ENCODE assay signal across 24 cellular contexts in the genomic region with DNA sequence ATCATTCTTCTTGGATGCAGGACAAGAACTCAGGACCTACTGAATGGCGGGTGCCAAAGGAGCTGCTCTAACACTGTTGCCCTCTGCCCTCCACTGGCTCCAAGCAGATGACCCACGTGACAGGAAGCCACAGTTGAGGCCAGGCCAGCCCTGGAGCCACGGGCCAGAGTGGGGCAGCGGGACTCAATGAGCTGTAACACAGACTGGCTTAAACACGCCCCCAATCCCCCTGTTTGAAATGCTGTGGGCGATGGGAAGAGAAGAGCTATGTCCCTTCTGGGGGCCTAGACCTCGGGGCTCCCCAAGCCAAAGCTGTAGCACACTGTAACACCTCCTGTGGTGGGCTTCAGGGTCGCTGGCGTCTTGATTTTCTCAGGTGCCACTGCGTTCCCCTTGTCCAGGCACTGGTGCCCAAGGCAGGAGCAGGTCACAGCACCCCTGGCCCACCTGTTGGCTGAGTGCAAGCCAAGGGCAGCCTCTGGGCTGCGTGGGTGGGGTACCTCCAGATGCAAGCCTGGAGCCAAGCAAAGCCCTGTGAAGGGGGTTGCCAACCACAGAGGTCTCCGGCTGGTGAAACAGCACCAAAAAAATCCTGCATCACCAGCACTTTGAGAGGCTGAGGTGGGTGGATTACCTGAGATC. TPM values are rescaled to one million over a fixed set of nuclear protein-coding genes. Genes with fewer than 3 reads are reported as not detected.
DNase-seq lines count a peak whose midpoint lies in the region; ATAC-seq, FAIRE-seq and TF ChIP-seq lines count a peak whose summit lies in the region.
"Had no signal": no experiment of that assay in that cellular context is flagged by ENCODE, and none has a peak within 500 bp of the region (broad histone marks: within the 10 kb centered on the region; RNA-seq: fewer than 3 reads in every experiment).

No MANE protein-coding gene starts in this region.

- in situ Hi-C loops in IMR-90 (cut with MboI; ENCODE audit: low sequenced_read_pairs), result no loop called here
- in situ Hi-C loops in GM12878 (cut with MboI), result no loop called here

- peaks cover 0 to 4% of the 10 kb centered on the region in 2 experiments; a peak in 2 of 4 replicates for H3K79me1 ChIP-seq in IMR-90 (ENCODE audit: low read depth in 1 of 2, low read length in 2 of 2)

- ATAC-seq in IMR-90 (ENCODE audit: low read depth) (no peak), GM12878 (peak; percentile 83), lower lobe of right lung (peak; percentile 59 to 61)
- ATAC-seq: pancreas had no signal

- H3K23ac ChIP-seq in IMR-90 (ENCODE audit: low read depth, low read length), result no peak overlapping the region; the same call in 1 of the 2 replicates

- no peak for TF ChIP-seq EP300 in GM12878 (IDR thresholded peaks at IDR 0.05; ENCODE audit: borderline replicate concordance in 1 of 2, control insufficient read depth in 1 of 2, low read depth in 2 of 2, low read length in 2 of 2)

- H3K79me2 ChIP-seq in GM12878 (ENCODE audit: control insufficient read depth, insufficient read depth, low read length), result no peaks in the 10 kb centered on the region

- TF ChIP-seq POLR2A in IMR-90 (IDR thresholded peaks at IDR 0.05; ENCODE audit: low read depth, low read length) (no peak), GM12878 (IDR thresholded peaks at IDR 0.05; ENCODE audit: low read depth, low read length) (no peak)

- TF ChIP-seq RAD21 in IMR-90 (IDR thresholded peaks at IDR 0.05; ENCODE audit: low read length) (no peak), GM12878 (IDR thresholded peaks at IDR 0.05; ENCODE audit: insufficient read depth, low read depth, low read length) (no peak)

- H2BK120ac ChIP-seq in IMR-90 (ENCODE audit: low read depth, low read length), result peak overlapping the region; percentile 26; the same call in 1 of the 2 replicates

- TF ChIP-seq CTCF in IMR-90 (conservative IDR thresholded peaks at IDR 0.05; ENCODE audit: low read depth, low read length), result no peak
- no peak for TF ChIP-seq CTCF in GM12878 (IDR thresholded peaks at IDR 0.05 in 2 of 3, conservative IDR thresholded peaks at IDR 0.05 in 1 of 3; ENCODE audit: control insufficient read depth in 2 of 3, extremely low read depth in 1 of 3, insufficient read depth in 1 of 3, low read depth in 3 of 3, low read length in 3 of 3)
- TF ChIP-seq CTCF in lower lobe of right lung (IDR thresholded peaks at IDR 0.05), result no peak

- RAD21 ChIA-PET in GM12878 (lab: Charles Lee; ENCODE audit: unreplicated experiment), result interaction anchor here (1.1 kb wide), 1 partner anchor 116 kb away, joined by 3 read pairs; no protein-coding TSS in a partner anchor

- H3K4me1 ChIP-seq in IMR-90 (ENCODE audit: control insufficient read depth, insufficient read depth, low read length), result peaks cover 13% of the 10 kb centered on the region
- H3K4me1 ChIP-seq in GM12878 (ENCODE audit: control insufficient read depth, insufficient read depth, low read length), result peaks cover 9% of the 10 kb centered on the region
- H3K4me1 ChIP-seq in lower lobe of right lung, result peaks cover 13% of the 10 kb centered on the region
- H3K4me1 ChIP-seq: pancreas, suprapubic skin had no signal

- BruUV-seq in IMR-90 (replicated peaks; lab: Mats Ljungman, UMichigan) (no TSS peak), GM12878 (replicated peaks; lab: Mats Ljungman, UMichigan) (no TSS peak)

- 0 out of 3 replicates have a peak overlapping the region, but pooled peaks have one; percentile 63 for H2BK15ac ChIP-seq in IMR-90 (ENCODE audit: low read depth, low read length)

- SMC1A ChIA-PET in GM12878 (lab: Charles Lee; ENCODE audit: uncharacterized antibody, unreplicated experiment), result no interaction called here

- no peaks in the 10 kb centered on the region for H3K36me3 ChIP-seq in IMR-90 (ENCODE audit: control insufficient read depth, insufficient read depth, low read length)
- H3K36me3 ChIP-seq in GM12878 (ENCODE audit: control insufficient read depth in 2 of 2, insufficient read depth in 2 of 2, low read length in 1 of 2), result no peaks in the 10 kb centered on the region
- no peaks in the 10 kb centered on the region for H3K36me3 ChIP-seq in lower lobe of right lung
- H3K36me3 ChIP-seq: pancreas, suprapubic skin had no signal

- DNase-seq in Daoy (ENCODE audit: low read depth) (peak; percentile 55), IMR-90 (no peak), GM12878 (ENCODE audit: low read depth, low spot score) (no peak), lower lobe of right lung (no peak), HuH-7.5 (ENCODE audit: low spot score) (no peak), NCI-H82 treated with DMSO at 0.1 percent for 48 hours (lab: John Stamatoyannopoulos, UW; ENCODE audit: unreplicated experiment) (no peak), RKO (ENCODE audit: low spot score) (no peak)
- DNase-seq: activated CD4-positive, alpha-beta T cell treated with anti-CD3 and anti-CD28 coated beads for 1 hour; activated CD8-positive, alpha-beta memory T cell treated with anti-CD3 and anti-CD28 coated beads for 24 hours; activated naive CD4-positive, alpha-beta T cell; activated T-cell treated with anti-CD3 and anti-CD28 coated beads, Interleukin-2, amount 50 U/mL, for 24 hours; amygdala; caudate nucleus; CD4-positive, alpha-beta memory T cell; DMS53; NCI-H1694 treated with DMSO at 0.1 percent for 48 hours; NCI-H748 treated with DMSO at 0.1 percent for 48 hours; pancreas; SHP77; SW 1271 had no signal

- CTCF ChIA-PET in IMR-90 (lab: Yijun Ruan, JAX) (no interaction called here), GM12878 (lab: Yijun Ruan, JAX) (no interaction called here)

- H3K4ac ChIP-seq in IMR-90 (ENCODE audit: low read depth, low read length), result peak overlapping the region; percentile 38

- H3K14ac ChIP-seq in IMR-90 (replicated peaks; ENCODE audit: low read depth, low read length), result peak overlapping the region; percentile 68

- POLR2A ChIA-PET in IMR-90 (lab: Charles Lee; ENCODE audit: unreplicated experiment), result no interaction called here
- POLR2A ChIA-PET in GM12878 (lab: Charles Lee), result no interaction called here

- H3K27me3 ChIP-seq in IMR-90 (ENCODE audit: control insufficient read depth, insufficient read depth, low read length), result no peaks in the 10 kb centered on the region
- H3K27me3 ChIP-seq in GM12878 (replicated peaks in 1 of 2; ENCODE audit: control insufficient read depth in 2 of 2, insufficient read depth in 2 of 2, low read length in 1 of 2), result no peaks in the 10 kb centered on the region
- no peaks in the 10 kb centered on the region for H3K27me3 ChIP-seq in lower lobe of right lung (ENCODE audit: low read depth)
- H3K27me3 ChIP-seq: pancreas, suprapubic skin had no signal

- peak overlapping the region; percentile 20; the same call in 1 of the 2 replicates for H2BK20ac ChIP-seq in IMR-90 (ENCODE audit: low read depth, low read length)

- H3K4me2 ChIP-seq in IMR-90 (ENCODE audit: low read depth, low read length) (no peak overlapping the region), GM12878 (ENCODE audit: control insufficient read depth, insufficient read depth) (no peak overlapping the region)

- WGBS in IMR-90 (ENCODE audit: extremely low coverage in 2 of 2, insufficient read length in 1 of 2), 2 experiments, result 92% methylated on average over 6 of the region's 12 CpGs; no CpG with 5 or more reads in 1 of the 2 experiments
- WGBS in GM12878 (ENCODE audit: insufficient coverage, insufficient replicate concordance, low lambda C conversion rate, missing lambda C conversion rate), result 43% methylated on average over 12 of the region's 12 CpGs

- H3K9me3 ChIP-seq in IMR-90 (ENCODE audit: control insufficient read depth, insufficient read depth, low read length) (no peaks in the 10 kb centered on the region), GM12878 (replicated peaks; ENCODE audit: control insufficient read depth, insufficient read depth, low read length) (no peaks in the 10 kb centered on the region), lower lobe of right lung (no peaks in the 10 kb centered on the region)
- H3K9me3 ChIP-seq: pancreas, suprapubic skin had no signal

- peak overlapping the region; percentile 58 for H2AK9ac ChIP-seq in IMR-90 (replicated peaks; ENCODE audit: low read depth, low read length, poor library complexity)

- no peak overlapping the region; the same call in 1 of the 2 replicates for H4K91ac ChIP-seq in IMR-90 (ENCODE audit: insufficient read depth, low read depth, low read length)

- no peak overlapping the region for H2BK5ac ChIP-seq in IMR-90 (ENCODE audit: low read depth, low read length, poor library complexity, severe bottlenecking)

- H4K8ac ChIP-seq in IMR-90 (ENCODE audit: low read depth in 2 of 2, low read length in 2 of 2), result no peak overlapping the region

- intact Hi-C loops in IMR-90 (cut with micrococcal nuclease), result no loop called here
- intact Hi-C loops in GM12878 (cut with micrococcal nuclease; ENCODE audit: unreplicated experiment), result no loop called here
- intact Hi-C loops in lower lobe of right lung (cut with DNase I), result no loop called here

- H2AFZ ChIP-seq in IMR-90 (replicated peaks; ENCODE audit: low read length, poor library complexity), result peak overlapping the region; percentile 49
- peak overlapping the region; percentile 46 for H2AFZ ChIP-seq in GM12878 (ENCODE audit: control insufficient read depth, low read depth, low read length)

- peaks cover 10% of the 10 kb centered on the region for H3K9me1 ChIP-seq in IMR-90 (ENCODE audit: insufficient read depth, low read length)

- H2AK5ac ChIP-seq in IMR-90 (ENCODE audit: low read depth, low read length), result peak overlapping the region; percentile 90

- H3K18ac ChIP-seq in IMR-90 (ENCODE audit: low read depth, low read length), result no peak overlapping the region

- FAIRE-seq in GM12878 (lab: Jason Lieb, UNC), result no peak
- FAIRE-seq: GM12891, H54, pancreas, urothelium cell line had no signal

- H3K56ac ChIP-seq in IMR-90 (ENCODE audit: extremely low read depth, insufficient read depth, low read length), result no peak overlapping the region

- H4K5ac ChIP-seq in IMR-90 (ENCODE audit: low read depth, low read length), result no peak overlapping the region

- H3K4me3 ChIP-seq in IMR-90 (ENCODE audit: insufficient read depth, low read depth, low read length) (no peak overlapping the region), GM12878 (no peak overlapping the region), lower lobe of right lung (no peak overlapping the region)
- H3K4me3 ChIP-seq: pancreas, suprapubic skin had no signal

- dilution Hi-C loops in IMR-90 (cut with HindIII; ENCODE audit: low sequenced_read_pairs, unreplicated experiment), result no loop called here

- no peaks in the 10 kb centered on the region for H4K20me1 ChIP-seq in IMR-90 (ENCODE audit: insufficient read depth, low read length)
- H4K20me1 ChIP-seq in GM12878 (ENCODE audit: control insufficient read depth, insufficient read depth), result no peaks in the 10 kb centered on the region

- H3K9ac ChIP-seq in IMR-90 (ENCODE audit: low read depth, low read length), result no peak overlapping the region
- no peak overlapping the region for H3K9ac ChIP-seq in GM12878 (ENCODE audit: control insufficient read depth, insufficient read depth, low read length)

- H3K27ac ChIP-seq in IMR-90 (ENCODE audit: insufficient read depth, low read length) (no peak overlapping the region), GM12878 (ENCODE audit: control insufficient read depth, insufficient read depth) (no peak overlapping the region), lower lobe of right lung (no peak overlapping the region)
- H3K27ac ChIP-seq: pancreas, suprapubic skin had no signal

RNA-seq across cellular contexts. Expression of a gene that starts 18.6 kb away (rescaled TPM):
- 6.5 and 16.2 TPM in 2 replicates for total RNA-seq in Daoy (2014; rRNA removed; shearing (Covaris generic))
- total RNA-seq in IMR-90 (2012; rRNA removed) (2.8 and 3.0 TPM in 2 replicates), GM12878 (2014; rRNA removed) (22.4 and 23.9 TPM in 2 replicates), GM12878 (2014; rRNA removed; fragmentation: Illumina TruSeq; extraction: Trizol) (12.6 and 13.4 TPM in 2 replicates), GM12878 (2021) (127 and 158 TPM in 2 replicates), lower lobe of right lung (97.9 TPM)
- polyA plus RNA-seq in IMR-90 (2012; rRNA removed) (22.9 and 24.0 TPM in 2 replicates), GM12878 (2011; rRNA removed) (9.9 and 20.5 TPM in 2 replicates), GM12878 (2014; fragmentation: Illumina TruSeq; extraction: Trizol) (20.0 and 47.0 TPM in 2 replicates), GM12878 (2014; fragmentation: Nextera tagmentation; extraction: Ambion mirVana) (1 to 10 TPM in 1 of 2 experiments, under 1 TPM in 1; 0.71 to 1.5 TPM), GM12878 (2014; rRNA removed) (68.1 and 79.0 TPM in 2 replicates), GM12878 (2016; fragmentation: Nextera tagmentation; extraction: Ambion mirVana) (1 to 10 TPM; 6.8 to 7.5 TPM)
- 6.2 and 11.7 TPM in 2 replicates for polyA plus RNA-seq in IMR-90 (2012; cell fraction: cytosol; rRNA removed)
- 98.7 and 169 TPM in 2 replicates for polyA plus RNA-seq in IMR-90 (2012; cell fraction: nucleus; rRNA removed; ENCODE audit: low replicate concordance)
- 287 and 327 TPM in 2 replicates for total RNA-seq in GM12878 (2013; cell fraction: nucleolus; rRNA removed)
- polyA plus RNA-seq in GM12878 (2011; ENCODE audit: low read depth), result 73.8 TPM
- polyA plus RNA-seq in GM12878 (2011; cell fraction: cytosol; rRNA removed), result 13.0 and 19.1 TPM in 2 replicates
- 376 and 416 TPM in 2 replicates for polyA plus RNA-seq in GM12878 (2011; cell fraction: nucleus; rRNA removed)
- 90.6 and 196 TPM in 2 replicates for polyA plus RNA-seq in GM12878 (2012)
- polyA minus RNA-seq in GM12878 (2011; rRNA and poly(A)+ RNA removed), result 28.2 and 51.1 TPM in 2 replicates
- 16.3 and 17.5 TPM in 2 replicates for polyA minus RNA-seq in GM12878 (2011; cell fraction: cytosol; rRNA and poly(A)+ RNA removed)
- polyA minus RNA-seq in GM12878 (2011; cell fraction: nucleus; rRNA and poly(A)+ RNA removed), result 87.9 and 145 TPM in 2 replicates
